ENCODE assay signal across 1 cellular context in genomic region chr9:26955921-26956886, GRCh38.
TF ChIP-seq lines count a peak whose summit lies in the region.

Gene IFT74, plus strand, starts transcription at chr9:26956412. Its CDS starts 5,556 bp downstream, at chr9:26961968.

TF ChIP-seq in HepG2, 621 proteins besides CTCF, POLR2A, EP300 and RAD21 (continued from another document and continues in another):
- TF ChIP-seq POGZ (CRISPR knock-in tag; IDR thresholded peaks at IDR 0.05), result peak; percentile 71
- TF ChIP-seq, protein P1, sequence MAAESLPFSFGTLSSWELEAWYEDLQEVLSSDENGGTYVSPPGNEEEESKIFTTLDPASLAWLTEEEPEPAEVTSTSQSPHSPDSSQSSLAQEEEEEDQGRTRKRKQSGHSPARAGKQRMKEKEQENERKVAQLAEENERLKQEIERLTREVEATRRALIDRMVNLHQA (CRISPR knock-in tag; IDR thresholded peaks at IDR 0.05), result no peak
- TF ChIP-seq ZNF501 (CRISPR knock-in tag; IDR thresholded peaks at IDR 0.05), result peak; percentile 81
- peak; percentile 84 for TF ChIP-seq RFX1 (IDR thresholded peaks at IDR 0.05)
- 0 out of 2 replicates have a peak, but pooled peaks have one; percentile 47 for TF ChIP-seq ZBED4 (CRISPR knock-in tag; IDR thresholded peaks at IDR 0.05; ENCODE audit: borderline replicate concordance)
- no peak for TF ChIP-seq TFDP1 (CRISPR knock-in tag; IDR thresholded peaks at IDR 0.05; ENCODE audit: borderline replicate concordance)
- TF ChIP-seq REXO4 (CRISPR knock-in tag; IDR thresholded peaks at IDR 0.05; ENCODE audit: borderline replicate concordance), result no peak
- no peak for TF ChIP-seq ZNF251 (CRISPR knock-in tag; IDR thresholded peaks at IDR 0.05)
- TF ChIP-seq SMYD3 (CRISPR knock-in tag; IDR thresholded peaks at IDR 0.05), result no peak
- peak; percentile 64 for TF ChIP-seq YEATS4 (CRISPR knock-in tag; IDR thresholded peaks at IDR 0.05; ENCODE audit: borderline replicate concordance)
- TF ChIP-seq SP4 (CRISPR knock-in tag; IDR thresholded peaks at IDR 0.05), result no peak
- TF ChIP-seq WIZ (CRISPR knock-in tag; IDR thresholded peaks at IDR 0.05), result no peak
- 0 out of 2 replicates have a peak, but pooled peaks have one; percentile 6 for TF ChIP-seq KDM1A (CRISPR knock-in tag; IDR thresholded peaks at IDR 0.05)
- TF ChIP-seq SYNCRIP (IDR thresholded peaks at IDR 0.05; ENCODE audit: insufficient read depth, low read depth, low read length), result no peak
- TF ChIP-seq RFX5 (IDR thresholded peaks at IDR 0.05; ENCODE audit: low read depth, low read length), result no peak
- TF ChIP-seq MTF2 (CRISPR knock-in tag; IDR thresholded peaks at IDR 0.05; ENCODE audit: borderline replicate concordance), result no peak
- TF ChIP-seq NFIB (CRISPR knock-in tag; IDR thresholded peaks at IDR 0.05; ENCODE audit: borderline replicate concordance), result no peak
- TF ChIP-seq, protein P2, sequence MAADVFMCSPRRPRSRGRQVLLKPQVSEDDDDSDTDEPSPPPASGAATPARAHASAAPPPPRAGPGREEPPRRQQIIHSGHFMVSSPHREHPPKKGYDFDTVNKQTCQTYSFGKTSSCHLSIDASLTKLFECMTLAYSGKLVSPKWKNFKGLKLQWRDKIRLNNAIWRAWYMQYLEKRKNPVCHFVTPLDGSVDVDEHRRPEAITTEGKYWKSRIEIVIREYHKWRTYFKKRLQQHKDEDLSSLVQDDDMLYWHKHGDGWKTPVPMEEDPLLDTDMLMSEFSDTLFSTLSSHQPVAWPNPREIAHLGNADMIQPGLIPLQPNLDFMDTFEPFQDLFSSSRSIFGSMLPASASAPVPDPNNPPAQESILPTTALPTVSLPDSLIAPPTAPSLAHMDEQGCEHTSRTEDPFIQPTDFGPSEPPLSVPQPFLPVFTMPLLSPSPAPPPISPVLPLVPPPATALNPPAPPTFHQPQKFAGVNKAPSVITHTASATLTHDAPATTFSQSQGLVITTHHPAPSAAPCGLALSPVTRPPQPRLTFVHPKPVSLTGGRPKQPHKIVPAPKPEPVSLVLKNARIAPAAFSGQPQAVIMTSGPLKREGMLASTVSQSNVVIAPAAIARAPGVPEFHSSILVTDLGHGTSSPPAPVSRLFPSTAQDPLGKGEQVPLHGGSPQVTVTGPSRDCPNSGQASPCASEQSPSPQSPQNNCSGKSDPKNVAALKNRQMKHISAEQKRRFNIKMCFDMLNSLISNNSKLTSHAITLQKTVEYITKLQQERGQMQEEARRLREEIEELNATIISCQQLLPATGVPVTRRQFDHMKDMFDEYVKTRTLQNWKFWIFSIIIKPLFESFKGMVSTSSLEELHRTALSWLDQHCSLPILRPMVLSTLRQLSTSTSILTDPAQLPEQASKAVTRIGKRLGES (CRISPR knock-in tag; IDR thresholded peaks at IDR 0.05; ENCODE audit: borderline replicate concordance), result no peak
- no peak for TF ChIP-seq JARID2 (CRISPR knock-in tag; IDR thresholded peaks at IDR 0.05; ENCODE audit: insufficient replicate concordance)
- peak; percentile 9; the same call in 1 of the 2 replicates for TF ChIP-seq FOSL2 (CRISPR knock-in tag; IDR thresholded peaks at IDR 0.05)
- peak; percentile 24 for TF ChIP-seq DBP (CRISPR knock-in tag; IDR thresholded peaks at IDR 0.05; ENCODE audit: not compliant biosample characterization)
- TF ChIP-seq, protein P3, sequence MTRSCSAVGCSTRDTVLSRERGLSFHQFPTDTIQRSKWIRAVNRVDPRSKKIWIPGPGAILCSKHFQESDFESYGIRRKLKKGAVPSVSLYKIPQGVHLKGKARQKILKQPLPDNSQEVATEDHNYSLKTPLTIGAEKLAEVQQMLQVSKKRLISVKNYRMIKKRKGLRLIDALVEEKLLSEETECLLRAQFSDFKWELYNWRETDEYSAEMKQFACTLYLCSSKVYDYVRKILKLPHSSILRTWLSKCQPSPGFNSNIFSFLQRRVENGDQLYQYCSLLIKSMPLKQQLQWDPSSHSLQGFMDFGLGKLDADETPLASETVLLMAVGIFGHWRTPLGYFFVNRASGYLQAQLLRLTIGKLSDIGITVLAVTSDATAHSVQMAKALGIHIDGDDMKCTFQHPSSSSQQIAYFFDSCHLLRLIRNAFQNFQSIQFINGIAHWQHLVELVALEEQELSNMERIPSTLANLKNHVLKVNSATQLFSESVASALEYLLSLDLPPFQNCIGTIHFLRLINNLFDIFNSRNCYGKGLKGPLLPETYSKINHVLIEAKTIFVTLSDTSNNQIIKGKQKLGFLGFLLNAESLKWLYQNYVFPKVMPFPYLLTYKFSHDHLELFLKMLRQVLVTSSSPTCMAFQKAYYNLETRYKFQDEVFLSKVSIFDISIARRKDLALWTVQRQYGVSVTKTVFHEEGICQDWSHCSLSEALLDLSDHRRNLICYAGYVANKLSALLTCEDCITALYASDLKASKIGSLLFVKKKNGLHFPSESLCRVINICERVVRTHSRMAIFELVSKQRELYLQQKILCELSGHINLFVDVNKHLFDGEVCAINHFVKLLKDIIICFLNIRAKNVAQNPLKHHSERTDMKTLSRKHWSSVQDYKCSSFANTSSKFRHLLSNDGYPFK (CRISPR knock-in tag; IDR thresholded peaks at IDR 0.05; ENCODE audit: borderline replicate concordance), result peak; percentile 68; the same call in 1 of the 2 replicates
- TF ChIP-seq ZNF75D (CRISPR knock-in tag; IDR thresholded peaks at IDR 0.05; ENCODE audit: borderline replicate concordance), result no peak
- no peak for TF ChIP-seq ATAD3A (CRISPR knock-in tag; IDR thresholded peaks at IDR 0.05)
- TF ChIP-seq ZNF670 (CRISPR knock-in tag; IDR thresholded peaks at IDR 0.05; ENCODE audit: borderline replicate concordance), result peak; percentile 71; the same call in 1 of the 2 replicates
- no peak for TF ChIP-seq HNF4A (CRISPR knock-in tag; IDR thresholded peaks at IDR 0.05)
- peak; percentile 62 for TF ChIP-seq MEIS2 (CRISPR knock-in tag; IDR thresholded peaks at IDR 0.05)
- TF ChIP-seq ZBTB1 (CRISPR knock-in tag; IDR thresholded peaks at IDR 0.05; ENCODE audit: borderline replicate concordance), result no peak
- no peak for TF ChIP-seq SOX6 (IDR thresholded peaks at IDR 0.05)
- no peak for TF ChIP-seq SOX6 (CRISPR knock-in tag; IDR thresholded peaks at IDR 0.05)
- TF ChIP-seq, protein P4, sequence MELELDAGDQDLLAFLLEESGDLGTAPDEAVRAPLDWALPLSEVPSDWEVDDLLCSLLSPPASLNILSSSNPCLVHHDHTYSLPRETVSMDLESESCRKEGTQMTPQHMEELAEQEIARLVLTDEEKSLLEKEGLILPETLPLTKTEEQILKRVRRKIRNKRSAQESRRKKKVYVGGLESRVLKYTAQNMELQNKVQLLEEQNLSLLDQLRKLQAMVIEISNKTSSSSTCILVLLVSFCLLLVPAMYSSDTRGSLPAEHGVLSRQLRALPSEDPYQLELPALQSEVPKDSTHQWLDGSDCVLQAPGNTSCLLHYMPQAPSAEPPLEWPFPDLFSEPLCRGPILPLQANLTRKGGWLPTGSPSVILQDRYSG (CRISPR knock-in tag; IDR thresholded peaks at IDR 0.05), result 0 out of 2 replicates have a peak, but pooled peaks have one; percentile 21
- TF ChIP-seq ZSCAN12 (CRISPR knock-in tag; IDR thresholded peaks at IDR 0.05), result no peak
- no peak for TF ChIP-seq ZBTB40 (IDR thresholded peaks at IDR 0.05)
- TF ChIP-seq ZBTB40 (CRISPR knock-in tag; IDR thresholded peaks at IDR 0.05), result peak; percentile 67; the same call in 1 of the 2 replicates
- TF ChIP-seq CHCHD3 (CRISPR knock-in tag; IDR thresholded peaks at IDR 0.05), result no peak
